ENCODE assay signal across 8 cellular contexts in the genomic region with DNA sequence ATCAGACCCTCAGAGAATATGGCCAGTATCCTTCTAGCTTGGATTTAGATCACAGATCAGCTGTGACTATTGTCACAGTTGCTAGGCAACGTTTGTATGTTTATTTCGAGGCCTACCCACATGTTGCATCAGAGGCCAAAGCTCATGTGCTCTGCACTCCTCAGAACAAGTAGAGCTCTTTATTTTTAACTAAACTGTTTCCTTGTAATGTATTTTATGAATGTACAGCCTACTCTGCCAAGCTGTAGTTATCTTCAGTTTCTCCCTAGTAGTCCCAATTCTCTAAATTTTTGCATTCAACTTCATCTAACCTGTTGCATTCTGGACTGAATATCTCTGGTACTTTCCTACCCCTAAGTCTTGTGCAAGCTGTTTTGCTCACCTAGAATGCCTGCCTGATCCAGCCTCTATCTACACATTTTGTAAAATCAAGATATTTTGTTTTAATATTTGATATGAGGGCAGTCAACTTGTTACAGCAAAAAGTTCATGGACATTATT. TPM values are rescaled to one million over a fixed set of nuclear protein-coding genes. Genes with fewer than 3 reads are reported as not detected.
DNase-seq lines count a peak whose midpoint lies in the region; ATAC-seq and TF ChIP-seq lines count a peak whose summit lies in the region.

No MANE protein-coding gene starts in this region.

- H3K27me3 ChIP-seq in right cardiac atrium (ENCODE audit: control insufficient read depth, insufficient read depth) (no peaks in the 10 kb centered on the region), smooth muscle cell (ENCODE audit: low read depth) (no peaks in the 10 kb centered on the region)

- H3K9me3 ChIP-seq in right cardiac atrium (ENCODE audit: control insufficient read depth, low read length) (no peaks in the 10 kb centered on the region), smooth muscle cell (replicated peaks; ENCODE audit: low read depth) (no peaks in the 10 kb centered on the region)

- WGBS in right cardiac atrium = under 1% methylated on average over 2 of the region's 2 CpGs
- WGBS in smooth muscle cell (ENCODE audit: low lambda C conversion rate) = 41% methylated on average over 2 of the region's 2 CpGs

- peaks cover 18% of the 10 kb centered on the region for H3K4me1 ChIP-seq in right cardiac atrium (ENCODE audit: control insufficient read depth, insufficient read depth, low read length)
- H3K4me1 ChIP-seq in smooth muscle cell (ENCODE audit: low read depth) = no peaks in the 10 kb centered on the region

- TF ChIP-seq CTCF in 22Rv1 (IDR thresholded peaks at IDR 0.05) = no peak
- no peak for TF ChIP-seq CTCF in smooth muscle cell (IDR thresholded peaks at IDR 0.05; ENCODE audit: borderline replicate concordance, insufficient read depth, poor library complexity, severe bottlenecking)

- peak overlapping the region; percentile 59 for H3K27ac Mint-ChIP-seq in activated naive CD8-positive, alpha-beta T cell

- H4K20me1 ChIP-seq in smooth muscle cell (ENCODE audit: low read depth) = peaks cover 91% of the 10 kb centered on the region

- H3K36me3 ChIP-seq in smooth muscle cell (ENCODE audit: low read depth) = no peaks in the 10 kb centered on the region

- H3K27ac ChIP-seq in 22Rv1 (peak overlapping the region; percentile 48), right cardiac atrium (ENCODE audit: low read length) (peak overlapping the region; percentile 83), smooth muscle cell (ENCODE audit: low read depth) (peak overlapping the region; percentile 84)

- no peak overlapping the region for H3K4me3 ChIP-seq in right cardiac atrium (ENCODE audit: low read length)
- H3K4me3 ChIP-seq in smooth muscle cell = no peak overlapping the region

- H3F3A ChIP-seq in smooth muscle cell (ENCODE audit: low read depth) = peaks cover 7% of the 10 kb centered on the region

- H3K36me3 Mint-ChIP-seq in activated naive CD8-positive, alpha-beta T cell = peaks cover 10% of the 10 kb centered on the region

- H3K9me3 Mint-ChIP-seq in activated naive CD8-positive, alpha-beta T cell (ENCODE audit: low read depth) = no peaks in the 10 kb centered on the region

- peak; percentile 73 for DNase-seq in ELR (ENCODE audit: low read depth)
- DNase-seq in Kasumi-1 (lab: John Stamatoyannopoulos, UW) = peak; percentile 17 to 24
- peak in 1 of 3 donors; percentile 53 for DNase-seq in right cardiac atrium
- DNase-seq in smooth muscle cell (lab: John Stamatoyannopoulos, UW; ENCODE audit: unreplicated experiment) = no peak
- DNase-seq in posterior cingulate gyrus = no peak
- no peak for DNase-seq in GOT3 (lab: John Stamatoyannopoulos, UW)

- intact Hi-C loops in right cardiac atrium (cut with DNase I) (no loop called here), posterior cingulate gyrus (cut with DNase I) (no loop called here)

- H3K27me3 Mint-ChIP-seq in activated naive CD8-positive, alpha-beta T cell = no peaks in the 10 kb centered on the region

- no peak overlapping the region for H3K4me2 ChIP-seq in smooth muscle cell

- H3K79me2 ChIP-seq in smooth muscle cell (ENCODE audit: low read depth) = peaks cover 89% of the 10 kb centered on the region

- peak; percentile 82 to 87 for ATAC-seq in right cardiac atrium

- peak overlapping the region; percentile 12 for H3K4me3 Mint-ChIP-seq in activated naive CD8-positive, alpha-beta T cell

- H3K9ac ChIP-seq in smooth muscle cell (ENCODE audit: low read depth) = peak overlapping the region; percentile 67

- no peak overlapping the region for H2AFZ ChIP-seq in smooth muscle cell (ENCODE audit: low read depth)

- peaks cover 45% of the 10 kb centered on the region for H3K4me1 Mint-ChIP-seq in activated naive CD8-positive, alpha-beta T cell (ENCODE audit: low read depth)

RNA-seq across cellular contexts. Expression of a gene that starts 52.8 kb away (rescaled TPM):
- total RNA-seq in right cardiac atrium (100 to 1,000 TPM; 445 to 594 (median 567) TPM), smooth muscle cell (182 and 189 TPM in 2 replicates)
- polyA plus RNA-seq in right cardiac atrium (222 TPM), smooth muscle cell (76.2 and 124 TPM in 2 replicates)

Comparison
In these comparisons a context has a peak if more than half of its experiments do, and no peak if none do; other contexts are left out.
1. DNase-seq: peak in ELR (single experiment) and Kasumi-1 (2 of 2); none in smooth muscle cell (single experiment), posterior cingulate gyrus (0 of 10) and GOT3 (single experiment).
2. Peak in every context shown above with its lines, with median percentiles within 50 percentile points of each other: H3K27ac ChIP-seq.